Comparison of ENCODE assay signal across 5 cellular contexts in genomic region chr2:72038524-72038923, GRCh38.
"Had no signal": no experiment of that assay in that cellular context is flagged by ENCODE, and none has a peak within 500 bp of the region (broad histone marks: within the 10 kb centered on the region; RNA-seq: fewer than 3 reads in every experiment).

No MANE protein-coding gene starts in this region.

- ATAC-seq: GM23338 had no signal

- H3K27ac Mint-ChIP-seq: GM23338, H9 had no signal

- H3K4me1 Mint-ChIP-seq: GM23338 had no signal

- H3K9me3 Mint-ChIP-seq: H9 had no signal

- H3K4me3 Mint-ChIP-seq: GM23338, H9 had no signal

- DNase-seq: H9, HCEC 1CT, IMR-90, KBM-7 had no signal
